In the genomic region with DNA sequence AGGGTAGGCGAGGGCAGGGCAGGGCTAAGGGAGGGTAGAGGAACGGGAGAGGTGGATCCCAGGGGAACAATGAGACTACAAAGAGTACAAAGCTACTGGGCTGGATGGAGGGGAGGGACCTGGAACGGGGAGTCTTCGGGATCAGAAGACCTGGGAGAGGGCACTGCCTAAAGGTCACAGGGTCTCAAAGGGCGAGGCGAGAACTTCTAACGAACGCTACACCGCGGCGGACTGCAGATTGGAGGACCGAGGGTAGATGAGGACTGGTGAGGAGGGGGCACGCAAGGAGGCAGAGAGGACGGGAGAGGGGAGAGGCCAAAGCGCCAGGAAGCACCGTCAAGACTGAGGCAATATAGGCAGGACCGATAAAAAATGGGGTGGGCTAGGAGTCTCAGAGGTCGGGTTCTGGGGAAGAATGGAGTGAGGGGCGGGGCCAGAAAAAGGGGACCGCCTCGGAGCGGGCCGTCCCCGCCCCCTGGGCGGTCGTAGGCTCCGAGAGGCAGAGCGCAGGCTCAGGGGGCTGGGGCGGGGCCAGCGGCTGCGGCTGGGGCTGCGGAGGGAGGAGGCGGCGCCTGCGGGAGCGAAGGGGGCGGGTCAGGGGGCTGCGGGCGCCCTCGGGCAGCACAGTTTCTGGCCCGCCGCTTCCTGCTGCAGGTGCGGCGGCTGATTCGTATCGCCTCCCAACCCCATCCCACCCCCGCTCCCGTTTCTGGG, we compare ENCODE assay signal across 8 cellular contexts. TPM values are rescaled to one million over a fixed set of nuclear protein-coding genes. Genes with fewer than 3 reads are reported as not detected.
A peak's percentile ranks its signal among the peaks of the same experiment; 100 is the strongest.
DNase-seq lines count a peak whose midpoint lies in the region; ATAC-seq and TF ChIP-seq lines count a peak whose summit lies in the region.

No MANE protein-coding gene starts in this region.

- H3K4me3 ChIP-seq in RWPE2 (ENCODE audit: severe bottlenecking) (peak overlapping the region; percentile 16), hepatocyte (peak overlapping the region; percentile 35), urinary bladder (ENCODE audit: low read depth, low read length) (peak overlapping the region; percentile 14)

- CTCF ChIA-PET in activated naive CD4-positive, alpha-beta T cell treated with anti-CD3 and anti-CD28 coated beads for 36 hours (lab: Charles Lee) = interaction anchor here (0.6 kb wide), 1 partner anchor 130 kb away, joined by 3 read pairs; no protein-coding TSS in a partner anchor

- H3K27ac ChIP-seq in RWPE2 (ENCODE audit: poor library complexity, severe bottlenecking) (no peak overlapping the region), hepatocyte (peak overlapping the region; percentile 93), urinary bladder (ENCODE audit: low read depth) (no peak overlapping the region)

- 4% methylated on average over 19 of the region's 48 CpGs for WGBS in hepatocyte (ENCODE audit: low lambda C conversion rate, missing lambda C conversion rate)
- whole genome bisulfite sequencing in urinary bladder = 2% methylated on average over 48 of the region's 48 CpGs

- peak; percentile 47 for ATAC-seq in RWPE2 (ENCODE audit: low read depth)

- peaks cover 8% of the 10 kb centered on the region for H3K36me3 Mint-ChIP-seq in activated naive CD4-positive, alpha-beta T cell treated with anti-CD3 and anti-CD28 coated beads for 36 hours (ENCODE audit: low read depth)

- H3K4me1 ChIP-seq in RWPE2 (ENCODE audit: insufficient read depth, poor library complexity, severe bottlenecking) (no peaks in the 10 kb centered on the region), hepatocyte (ENCODE audit: insufficient read depth) (peaks cover 25% of the 10 kb centered on the region), urinary bladder (ENCODE audit: insufficient read depth) (no peaks in the 10 kb centered on the region)

- TF ChIP-seq POLR2A in GM18526 (IDR thresholded peaks at IDR 0.05; ENCODE audit: extremely low read depth, insufficient read length) = peak; percentile 25

- H3K36me3 ChIP-seq in RWPE2 (ENCODE audit: low read depth) = no peaks in the 10 kb centered on the region
- H3K36me3 ChIP-seq in hepatocyte (replicated peaks; ENCODE audit: insufficient read depth, low read depth) = no peaks in the 10 kb centered on the region
- no peaks in the 10 kb centered on the region for H3K36me3 ChIP-seq in urinary bladder (ENCODE audit: insufficient read depth)

- H3K9me3 ChIP-seq in RWPE2 (ENCODE audit: severe bottlenecking) (peaks cover 4% of the 10 kb centered on the region), hepatocyte (ENCODE audit: low read depth) (no peaks in the 10 kb centered on the region)

- peaks cover 3% of the 10 kb centered on the region for H4K20me1 ChIP-seq in hepatocyte (ENCODE audit: insufficient read depth, poor library complexity, severe bottlenecking)

- no peaks in the 10 kb centered on the region for H3K9me2 ChIP-seq in hepatocyte (replicated peaks; ENCODE audit: insufficient read depth)

- H3K27me3 Mint-ChIP-seq in activated naive CD4-positive, alpha-beta T cell treated with anti-CD3 and anti-CD28 coated beads for 36 hours (ENCODE audit: low read depth) = peaks cover 51% of the 10 kb centered on the region

- H3K4me2 ChIP-seq in hepatocyte = peak overlapping the region; percentile 90

- H3K79me2 ChIP-seq in hepatocyte = no peaks in the 10 kb centered on the region

- peak overlapping the region; percentile 83 for H3K27ac Mint-ChIP-seq in activated naive CD4-positive, alpha-beta T cell treated with anti-CD3 and anti-CD28 coated beads for 36 hours

- intact Hi-C loops in activated naive CD4-positive, alpha-beta T cell treated with anti-CD3 and anti-CD28 coated beads for 36 hours (cut with micrococcal nuclease) = loop anchor here (2.0 to 10.0 kb wide), 2 partner anchors 16 to 394 kb away; partner anchors contain the start of gene CLEC11A

- peak overlapping the region; percentile 63 for H2AFZ ChIP-seq in hepatocyte

- peak overlapping the region; percentile 82 for H3K4me3 Mint-ChIP-seq in activated naive CD4-positive, alpha-beta T cell treated with anti-CD3 and anti-CD28 coated beads for 36 hours

- peaks cover 74% of the 10 kb centered on the region for H3K4me1 Mint-ChIP-seq in activated naive CD4-positive, alpha-beta T cell treated with anti-CD3 and anti-CD28 coated beads for 36 hours (ENCODE audit: low read depth)

- peaks cover 55% of the 10 kb centered on the region for H3K27me3 ChIP-seq in RWPE2 (ENCODE audit: insufficient read depth, poor library complexity, severe bottlenecking)
- peaks cover 30% of the 10 kb centered on the region for H3K27me3 ChIP-seq in hepatocyte

- H3K9me3 Mint-ChIP-seq in activated naive CD4-positive, alpha-beta T cell treated with anti-CD3 and anti-CD28 coated beads for 36 hours = no peaks in the 10 kb centered on the region

- TF ChIP-seq CTCF in RWPE2 (IDR thresholded peaks at IDR 0.05; ENCODE audit: poor library complexity, severe bottlenecking) (no peak), hepatocyte (IDR thresholded peaks at IDR 0.05; ENCODE audit: poor library complexity) (no peak)

- peak; percentile 38 to 69 for DNase-seq in Kasumi-1 (lab: John Stamatoyannopoulos, UW)
- DNase-seq in RWPE2 (ENCODE audit: low spot score) = no peak
- peak; percentile 87 for DNase-seq in activated naive CD4-positive, alpha-beta T cell treated with anti-CD3 and anti-CD28 coated beads for 36 hours
- DNase-seq in hepatocyte (ENCODE audit: low spot score) = peak; percentile 95
- peak; percentile 28 for DNase-seq in renal cortical epithelial cell (ENCODE audit: low read depth)
- no peak for DNase-seq in mesenteric fat pad (ENCODE audit: low spot score)

RNA-seq across cellular contexts. Expression of gene KCNC3, which starts 1.3 kb away (rescaled TPM):
- 1 to 10 TPM; 2.0 to 2.4 TPM for total RNA-seq in activated naive CD4-positive, alpha-beta T cell treated with anti-CD3 and anti-CD28 coated beads for 36 hours
- total RNA-seq in hepatocyte (0.24 and 0.40 TPM in 2 replicates), renal cortical epithelial cell (0.17 and 6.5 TPM in 2 replicates), urinary bladder (0.79 TPM), mesenteric fat pad (1.6 TPM)
- polyA plus RNA-seq in hepatocyte (1.5 and 1.6 TPM in 2 replicates), urinary bladder (0.52 TPM)

RNA-seq across cellular contexts. Expression of gene NAPSA, which starts 34.9 kb away (rescaled TPM):
- total RNA-seq in activated naive CD4-positive, alpha-beta T cell treated with anti-CD3 and anti-CD28 coated beads for 36 hours = 10 to 100 TPM; 40.2 to 41.0 TPM
- total RNA-seq in hepatocyte (7.3 and 12.4 TPM in 2 replicates), renal cortical epithelial cell (15.2 TPM in 1 of 2 replicates, not detected in the other), urinary bladder (0.58 TPM), mesenteric fat pad (0.22 TPM)
- polyA plus RNA-seq in hepatocyte (2.7 and 12.1 TPM in 2 replicates), urinary bladder (0.77 TPM)

RNA-seq across cellular contexts. Expression of gene NR1H2, which starts 45.7 kb away (rescaled TPM):
- 10 to 100 TPM; 47.2 to 49.3 TPM for total RNA-seq in activated naive CD4-positive, alpha-beta T cell treated with anti-CD3 and anti-CD28 coated beads for 36 hours
- total RNA-seq in hepatocyte = 41.4 and 53.2 TPM in 2 replicates
- polyA plus RNA-seq in hepatocyte = 55.9 and 62.9 TPM in 2 replicates
- total RNA-seq in renal cortical epithelial cell = 67.0 and 72.5 TPM in 2 replicates
- 33.4 TPM for total RNA-seq in urinary bladder
- polyA plus RNA-seq in urinary bladder = 136 TPM
- 68.7 TPM for total RNA-seq in mesenteric fat pad

RNA-seq across cellular contexts. Expression of gene POLD1, which starts 53.6 kb away (rescaled TPM):
- total RNA-seq in activated naive CD4-positive, alpha-beta T cell treated with anti-CD3 and anti-CD28 coated beads for 36 hours = 100 to 1,000 TPM; 221 to 224 TPM
- total RNA-seq in hepatocyte = 13.6 and 18.2 TPM in 2 replicates
- 32.6 and 40.4 TPM in 2 replicates for polyA plus RNA-seq in hepatocyte
- 23.9 and 34.7 TPM in 2 replicates for total RNA-seq in renal cortical epithelial cell
- 13.0 TPM for total RNA-seq in urinary bladder
- 18.4 TPM for polyA plus RNA-seq in urinary bladder
- 13.9 TPM for total RNA-seq in mesenteric fat pad

Comparison
In these comparisons a context has a peak if more than half of its experiments do, and no peak if none do; other contexts are left out.
1. DNase-seq: peak in Kasumi-1 (2 of 2), activated naive CD4-positive, alpha-beta T cell treated with anti-CD3 and anti-CD28 coated beads for 36 hours (single experiment), hepatocyte (single experiment) and renal cortical epithelial cell (single experiment); none in RWPE2 (single experiment) and mesenteric fat pad (single experiment).
2. Peak in every context shown above with its lines, with median percentiles within 50 percentile points of each other: H3K4me3 ChIP-seq.